In the genomic region with DNA sequence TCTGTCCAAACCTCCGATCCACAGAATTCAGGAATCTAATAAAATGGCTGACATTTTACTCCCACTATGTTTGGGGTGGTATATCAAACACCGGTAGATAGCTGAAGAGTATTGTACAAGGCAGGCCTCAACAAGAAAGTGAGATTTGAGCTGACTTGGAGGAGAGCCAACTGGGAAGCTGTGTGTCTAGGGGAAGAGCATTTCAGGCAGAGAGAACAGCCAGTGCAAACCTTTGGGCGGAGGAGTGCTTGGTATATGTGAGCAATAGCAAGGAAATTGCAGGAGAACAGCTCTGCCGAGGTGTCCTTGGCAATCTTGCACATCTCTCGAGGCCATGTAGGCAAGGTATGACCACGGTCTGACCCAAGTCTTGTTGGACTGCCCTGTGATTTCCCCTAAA, we compare ENCODE assay signal across 16 cellular contexts. TPM values are rescaled to one million over a fixed set of nuclear protein-coding genes. Genes with fewer than 3 reads are reported as not detected.
DNase-seq lines count a peak whose midpoint lies in the region; ATAC-seq and TF ChIP-seq lines count a peak whose summit lies in the region.
"Had no signal": no experiment of that assay in that cellular context is flagged by ENCODE, and none has a peak within 500 bp of the region (broad histone marks: within the 10 kb centered on the region; RNA-seq: fewer than 3 reads in every experiment).

No MANE protein-coding gene starts in this region.

- H4K91ac ChIP-seq in neuronal stem cell (ENCODE audit: low read depth, low read length, poor library complexity) = no peak overlapping the region

- no peak overlapping the region for H3K4me3 ChIP-seq in neuronal stem cell (ENCODE audit: low read length in 2 of 2)
- H3K4me3 ChIP-seq: sigmoid colon had no signal

- H3K27me3 Mint-ChIP-seq in activated T-helper 1 cell treated with anti-CD3 and anti-CD28 coated beads, Interleukin-12 subunit alpha, Interleukin-12 subunit beta, Interleukin-2, Interleukin-4 antibody, amounts not matched to agents 30 ng/mL and 10 ng/mL and 1 ng/mL, durations not matched to agents 14 hours and 24 hours and 36 hours (ENCODE audit: insufficient read depth) = peaks cover 36% of the 10 kb centered on the region
- peaks cover 6% of the 10 kb centered on the region for H3K27me3 Mint-ChIP-seq in nephron (ENCODE audit: low read depth)

- no peak for TF ChIP-seq CTCF in nephron (IDR thresholded peaks at IDR 0.05; ENCODE audit: unreplicated experiment in 3 of 3)

- no peak overlapping the region for H3K23ac ChIP-seq in neuronal stem cell (ENCODE audit: low read depth, low read length, poor library complexity)

- H3K4me1 ChIP-seq in neuronal stem cell (ENCODE audit: control insufficient read depth in 2 of 2, insufficient read depth in 1 of 2, low read depth in 1 of 2, low read length in 2 of 2) = peaks cover 5 to 8% of the 10 kb centered on the region in 2 donors
- H3K4me1 ChIP-seq: BE2C had no signal

- DNase-seq in DMS 273 (lab: John Stamatoyannopoulos, UW; ENCODE audit: unreplicated experiment) = peak; percentile 72
- DNase-seq in NCI-H1105 treated with DMSO at 0.1 percent for 48 hours (lab: John Stamatoyannopoulos, UW) = peak; percentile 75
- no peak for DNase-seq in activated T-helper 1 cell treated with anti-CD3 and anti-CD28 coated beads, Interleukin-12 subunit alpha, Interleukin-12 subunit beta, Interleukin-2, Interleukin-4 antibody, amounts not matched to agents 30 ng/mL and 10 ng/mL and 1 ng/mL, durations not matched to agents 14 hours and 24 hours and 36 hours (ENCODE audit: low spot score)
- DNase-seq in neuronal stem cell (ENCODE audit: low spot score) = no peak
- DNase-seq: activated gamma-delta T cell treated with Interleukin-2 at 50 U/mL for 16 hours; BE2C; dermis blood vessel endothelial cell; HFFc6; mesenchymal stem cell; MG63; NK-92 treated with Interleukin-12 subunit alpha and Interleukin-12 subunit beta, amount 100 ng/mL, for 24 hours; sigmoid colon had no signal

- peaks cover 17% of the 10 kb centered on the region for H3K4me1 Mint-ChIP-seq in activated T-helper 1 cell treated with anti-CD3 and anti-CD28 coated beads, Interleukin-12 subunit alpha, Interleukin-12 subunit beta, Interleukin-2, Interleukin-4 antibody, amounts not matched to agents 30 ng/mL and 10 ng/mL and 1 ng/mL, durations not matched to agents 14 hours and 24 hours and 36 hours (ENCODE audit: low read depth)
- peaks cover 23% of the 10 kb centered on the region for H3K4me1 Mint-ChIP-seq in nephron

- H2BK12ac ChIP-seq in neuronal stem cell (ENCODE audit: low read length) = no peak overlapping the region

- H2BK15ac ChIP-seq in neuronal stem cell (ENCODE audit: low read length) = no peak overlapping the region

- intact Hi-C loops in activated T-helper 1 cell treated with anti-CD3 and anti-CD28 coated beads, Interleukin-12 subunit alpha, Interleukin-12 subunit beta, Interleukin-2, Interleukin-4 antibody, amounts not matched to agents 30 ng/mL and 10 ng/mL and 1 ng/mL, durations not matched to agents 14 hours and 24 hours and 36 hours (cut with micrococcal nuclease) = no loop called here

- no peaks in the 10 kb centered on the region for H3K79me1 ChIP-seq in neuronal stem cell (ENCODE audit: low read depth, low read length)

- H3K9me3 Mint-ChIP-seq in activated T-helper 1 cell treated with anti-CD3 and anti-CD28 coated beads, Interleukin-12 subunit alpha, Interleukin-12 subunit beta, Interleukin-2, Interleukin-4 antibody, amounts not matched to agents 30 ng/mL and 10 ng/mL and 1 ng/mL, durations not matched to agents 14 hours and 24 hours and 36 hours = no peaks in the 10 kb centered on the region
- H3K9me3 Mint-ChIP-seq in nephron = no peaks in the 10 kb centered on the region
- H3K9me3 Mint-ChIP-seq: HFFc6 had no signal

- H2AFZ ChIP-seq in neuronal stem cell (ENCODE audit: low read length) = no peak overlapping the region

- H2AK5ac ChIP-seq in neuronal stem cell (ENCODE audit: low read depth, low read length) = no peak overlapping the region

- H3K9me3 ChIP-seq in neuronal stem cell (replicated peaks in 1 of 2; ENCODE audit: control insufficient read depth in 2 of 2, insufficient read depth in 1 of 2, low read depth in 1 of 2, low read length in 2 of 2) = no peaks in the 10 kb centered on the region
- H3K9me3 ChIP-seq: BE2C, MG63, sigmoid colon had no signal

- ATAC-seq in GM19397 (IDR thresholded peaks at IDR 0.05; ENCODE audit: unreplicated experiment) = no peak
- no peak for ATAC-seq in GM21723 (IDR thresholded peaks at IDR 0.05; ENCODE audit: unreplicated experiment)
- ATAC-seq: activated CD4-positive, CD25-positive, alpha-beta regulatory T cell treated with anti-CD3 and anti-CD28 coated beads, Interleukin-2, amount 50 U/mL, for 24 hours had no signal

- no peak overlapping the region for H2BK120ac ChIP-seq in neuronal stem cell (ENCODE audit: low read depth, low read length)

- H3K9ac ChIP-seq in neuronal stem cell (ENCODE audit: low read depth, low read length, poor library complexity) = no peak overlapping the region

- H3K4me3 Mint-ChIP-seq in activated T-helper 1 cell treated with anti-CD3 and anti-CD28 coated beads, Interleukin-12 subunit alpha, Interleukin-12 subunit beta, Interleukin-2, Interleukin-4 antibody, amounts not matched to agents 30 ng/mL and 10 ng/mL and 1 ng/mL, durations not matched to agents 14 hours and 24 hours and 36 hours = peak overlapping the region; percentile 43
- H3K4me3 Mint-ChIP-seq in nephron = peak overlapping the region; percentile 56 to 78 (median 75)

- no peak overlapping the region for H3K27ac ChIP-seq in neuronal stem cell (replicated peaks; ENCODE audit: low read length)

- no peaks in the 10 kb centered on the region for H3K36me3 Mint-ChIP-seq in activated T-helper 1 cell treated with anti-CD3 and anti-CD28 coated beads, Interleukin-12 subunit alpha, Interleukin-12 subunit beta, Interleukin-2, Interleukin-4 antibody, amounts not matched to agents 30 ng/mL and 10 ng/mL and 1 ng/mL, durations not matched to agents 14 hours and 24 hours and 36 hours (ENCODE audit: low read depth)
- H3K36me3 Mint-ChIP-seq in nephron (ENCODE audit: low read depth) = no peaks in the 10 kb centered on the region

- no CpG with 5 or more reads among the region's 6 CpGs for WGBS in neuronal stem cell (ENCODE audit: extremely low coverage in 2 of 2, insufficient read length in 2 of 2, insufficient replicate concordance in 1 of 2), 2 donors

- H3K14ac ChIP-seq in neuronal stem cell (ENCODE audit: low read length) = no peak overlapping the region

- no peaks in the 10 kb centered on the region for H3K36me3 ChIP-seq in neuronal stem cell (replicated peaks in 1 of 2; ENCODE audit: control insufficient read depth in 2 of 2, insufficient read depth in 2 of 2, low read length in 2 of 2)
- H3K36me3 ChIP-seq: BE2C, MG63, sigmoid colon had no signal

- H3K4ac ChIP-seq in neuronal stem cell (ENCODE audit: low read length) = no peak overlapping the region

- H3K4me2 ChIP-seq in neuronal stem cell (ENCODE audit: insufficient read depth, low read length, poor library complexity, severe bottlenecking) = no peak overlapping the region

- H3K27ac Mint-ChIP-seq in activated T-helper 1 cell treated with anti-CD3 and anti-CD28 coated beads, Interleukin-12 subunit alpha, Interleukin-12 subunit beta, Interleukin-2, Interleukin-4 antibody, amounts not matched to agents 30 ng/mL and 10 ng/mL and 1 ng/mL, durations not matched to agents 14 hours and 24 hours and 36 hours = no peak overlapping the region
- peak overlapping the region in 2 of 3 experiments; percentile 64 to 75 for H3K27ac Mint-ChIP-seq in nephron
- H3K27ac Mint-ChIP-seq: HFFc6 had no signal

- H4K8ac ChIP-seq in neuronal stem cell (ENCODE audit: low read depth, low read length) = no peak overlapping the region

- H3K18ac ChIP-seq in neuronal stem cell (ENCODE audit: low read length) = no peak overlapping the region

- peaks cover 0 to 28% (median 5%) of the 10 kb centered on the region in 3 experiments for H3K27me3 ChIP-seq in neuronal stem cell (ENCODE audit: control insufficient read depth in 3 of 3, insufficient read depth in 3 of 3, low read depth in 1 of 3, low read length in 3 of 3)
- H3K27me3 ChIP-seq: BE2C, sigmoid colon had no signal

- no peak overlapping the region for H2BK5ac ChIP-seq in neuronal stem cell (ENCODE audit: low read length)

RNA-seq across cellular contexts. Expression of a gene that starts 1.8 kb away (rescaled TPM):
- total RNA-seq in activated T-helper 1 cell treated with anti-CD3 and anti-CD28 coated beads, Interleukin-12 subunit alpha, Interleukin-12 subunit beta, Interleukin-2, Interleukin-4 antibody, amounts not matched to agents 30 ng/mL and 10 ng/mL and 1 ng/mL, durations not matched to agents 14 hours and 24 hours and 36 hours = 1.3 and 1.9 TPM in 2 replicates
- polyA plus RNA-seq in neuronal stem cell (2013, experiment 1 of 2) = 2.8 TPM
- 2.9 TPM for polyA plus RNA-seq in neuronal stem cell (2013, experiment 2 of 2)
- total RNA-seq: HFFc6 had no signal

RNA-seq across cellular contexts. Expression of a gene that starts 12.6 kb away (rescaled TPM):
- total RNA-seq in activated T-helper 1 cell treated with anti-CD3 and anti-CD28 coated beads, Interleukin-12 subunit alpha, Interleukin-12 subunit beta, Interleukin-2, Interleukin-4 antibody, amounts not matched to agents 30 ng/mL and 10 ng/mL and 1 ng/mL, durations not matched to agents 14 hours and 24 hours and 36 hours = 120 and 126 TPM in 2 replicates
- polyA plus RNA-seq in neuronal stem cell (2013, experiment 1 of 2) = 19.4 TPM
- 20.3 TPM for polyA plus RNA-seq in neuronal stem cell (2013, experiment 2 of 2)

Comparison
In these comparisons a context has a peak if more than half of its experiments do, and no peak if none do; other contexts are left out.
1. DNase-seq: peak in DMS 273 (single experiment) and NCI-H1105 treated with DMSO at 0.1 percent for 48 hours (single experiment); none in activated T-helper 1 cell treated with anti-CD3 and anti-CD28 coated beads, Interleukin-12 subunit alpha, Interleukin-12 subunit beta, Interleukin-2, Interleukin-4 antibody, amounts not matched to agents 30 ng/mL and 10 ng/mL and 1 ng/mL, durations not matched to agents 14 hours and 24 hours and 36 hours (single experiment) and neuronal stem cell (single experiment).